ENCODE assay signal across 22 cellular contexts in the genomic region with DNA sequence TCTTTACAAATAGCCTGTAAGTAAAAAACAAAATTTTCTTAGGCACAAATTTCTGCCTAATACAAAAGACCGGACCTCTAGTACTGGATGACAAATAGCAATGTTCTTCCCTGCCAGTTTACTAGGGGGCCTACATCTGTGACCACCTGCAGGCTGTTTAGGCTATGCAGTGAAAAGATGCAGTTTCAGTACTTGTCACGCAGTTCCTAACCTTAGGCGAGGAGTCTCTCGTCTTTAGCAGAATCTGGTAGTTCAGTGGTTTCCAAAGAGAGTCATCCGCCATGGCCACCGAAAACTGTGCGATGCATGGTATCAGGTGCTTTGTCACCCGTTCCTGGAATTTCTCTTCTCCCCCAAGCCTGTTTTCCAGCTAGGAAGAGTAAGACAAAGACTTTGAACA.
"Had no signal": no experiment of that assay in that cellular context is flagged by ENCODE, and none has a peak within 500 bp of the region (broad histone marks: within the 10 kb centered on the region; RNA-seq: fewer than 3 reads in every experiment).

No MANE protein-coding gene starts in this region.

- H3K27ac ChIP-seq: left ventricle myocardium inferior, ovary, right atrium auricular region, skin epidermis, tibial nerve, uterus had no signal

- H3K9me3 ChIP-seq: left ventricle myocardium inferior, mucosa of descending colon, ovary, right atrium auricular region, tibial nerve, uterus had no signal

- H3K36me3 ChIP-seq: ovary, uterus had no signal

- H3K9me3 Mint-ChIP-seq: naive thymus-derived CD4-positive, alpha-beta T cell; natural killer cell treated with Interleukin-12 subunit alpha and Interleukin-12 subunit beta and Interleukin-15 and Interleukin-18, amount 100 ng/mL, for 72 hours; stimulated activated naive CD8-positive, alpha-beta T cell treated with anti-CD3 and anti-CD28 coated beads, Interleukin-15, Interleukin-2, amounts not matched to agents 100 ng/mL and 50 ng/mL, for 24 hours; type B pancreatic cell had no signal

- H3K27me3 ChIP-seq: ovary, right atrium auricular region, tibial nerve, uterus had no signal

- H3K27me3 Mint-ChIP-seq: naive thymus-derived CD4-positive, alpha-beta T cell; natural killer cell treated with Interleukin-12 subunit alpha and Interleukin-12 subunit beta and Interleukin-15 and Interleukin-18, amount 100 ng/mL, for 72 hours; progenitor cell of endocrine pancreas; stimulated activated naive CD8-positive, alpha-beta T cell treated with anti-CD3 and anti-CD28 coated beads, Interleukin-15, Interleukin-2, amounts not matched to agents 100 ng/mL and 50 ng/mL, for 24 hours; type B pancreatic cell had no signal

- DNase-seq: islet precursor cell; left ventricle myocardium inferior; midbrain; mucosa of descending colon; naive thymus-derived CD4-positive, alpha-beta T cell; ovary; stimulated activated CD4-positive, alpha-beta T cell treated with anti-CD3 and anti-CD28 coated beads, Interleukin-12 subunit alpha, Interleukin-12 subunit beta, amount 100 ng/mL, for 4 hours; stimulated activated CD4-positive, alpha-beta T cell treated with anti-CD3 and anti-CD28 coated beads, Interleukin-15, amount 100 ng/mL, for 24 hours; stimulated activated CD4-positive, alpha-beta T cell treated with anti-CD3 and anti-CD28 coated beads, Interleukin-2, amount 100 ng/mL, for 24 hours; stimulated activated CD4-positive, alpha-beta T cell treated with anti-CD3 and anti-CD28 coated beads, Interleukin-4, amount 100 ng/mL, for 1 hour; stimulated activated naive CD4-positive, alpha-beta T cell; substantia nigra; uterus had no signal

- H3K4me3 ChIP-seq: left ventricle myocardium inferior, lung, mucosa of descending colon, ovary, right atrium auricular region, skin epidermis, tibial nerve, uterus had no signal

- H3K4me1 ChIP-seq: left ventricle myocardium inferior, right atrium auricular region, tibial nerve, uterus had no signal

- H3K4me3 Mint-ChIP-seq: naive thymus-derived CD4-positive, alpha-beta T cell; natural killer cell treated with Interleukin-12 subunit alpha and Interleukin-12 subunit beta and Interleukin-15 and Interleukin-18, amount 100 ng/mL, for 72 hours; stimulated activated naive CD8-positive, alpha-beta T cell treated with anti-CD3 and anti-CD28 coated beads, Interleukin-15, Interleukin-2, amounts not matched to agents 100 ng/mL and 50 ng/mL, for 24 hours; type B pancreatic cell had no signal

- ATAC-seq: mucosa of descending colon; naive thymus-derived CD4-positive, alpha-beta T cell; natural killer cell treated with Interleukin-12 subunit alpha and Interleukin-12 subunit beta and Interleukin-15 and Interleukin-18, amount 100 ng/mL, for 72 hours; sciatic nerve had no signal

- H3K27ac Mint-ChIP-seq: natural killer cell treated with Interleukin-12 subunit alpha and Interleukin-12 subunit beta and Interleukin-15 and Interleukin-18, amount 100 ng/mL, for 72 hours; progenitor cell of endocrine pancreas; stimulated activated naive CD8-positive, alpha-beta T cell treated with anti-CD3 and anti-CD28 coated beads, Interleukin-15, Interleukin-2, amounts not matched to agents 100 ng/mL and 50 ng/mL, for 24 hours; type B pancreatic cell had no signal
